36 cellular contexts compared by ENCODE assay signal in genomic region chr7:132858760-132859159, GRCh38.
"Had no signal": no experiment of that assay in that cellular context is flagged by ENCODE, and none has a peak within 500 bp of the region (broad histone marks: within the 10 kb centered on the region; RNA-seq: fewer than 3 reads in every experiment).

No MANE protein-coding gene starts in this region.

- H3K4me3 ChIP-seq: adrenal gland, body of pancreas, breast epithelium had no signal

- FAIRE-seq: astrocyte, TTC549 had no signal

- H3K36me3 ChIP-seq: adrenal gland, brain microvascular endothelial cell, breast epithelium had no signal

- H3K27ac Mint-ChIP-seq: activated B cell treated with CpG ODN at 0.5 μM for 24 hours; activated CD4-positive, alpha-beta memory T cell treated with anti-CD3 and anti-CD28 coated beads for 36 hours; activated CD4-positive, alpha-beta T cell treated with anti-CD3 and anti-CD28 coated beads, Interleukin-2, amount 10 ng/mL, durations not matched to agents 24 days and 14 days; activated CD8-positive, alpha-beta T cell treated with anti-CD3 and anti-CD28 coated beads for 36 hours; activated naive CD4-positive, alpha-beta T cell treated with anti-CD3 and anti-CD28 coated beads for 36 hours; activated naive CD4-positive, alpha-beta T cell treated with anti-CD3 and anti-CD28 coated beads, Interleukin-2, amount 50 U/mL, for 72 hours; activated naive CD8-positive, alpha-beta T cell treated with anti-CD3 and anti-CD28 coated beads for 36 hours; activated T-cell treated with anti-CD3 and anti-CD28 coated beads, Interleukin-2, amount 50 U/mL, for 72 hours; activated T-helper 17 cell treated with anti-CD3 and anti-CD28 coated beads, Interleukin-2, amount 50 U/mL, for 72 hours; T-cell; T-helper 2 cell treated with Interferon-gamma antibody and Interleukin-4, amounts not matched to agents 5 μg/mL and 100 μg/mL, for 36 hours had no signal

- H3K9me3 ChIP-seq: adrenal gland, body of pancreas, breast epithelium had no signal

- H3K4me1 ChIP-seq: adrenal gland, breast epithelium had no signal

- H3K27me3 Mint-ChIP-seq: activated B cell treated with CpG ODN at 0.5 μM for 24 hours; activated CD4-positive, alpha-beta memory T cell treated with anti-CD3 and anti-CD28 coated beads for 36 hours; activated CD4-positive, alpha-beta T cell treated with anti-CD3 and anti-CD28 coated beads, Interleukin-2, amount 10 ng/mL, durations not matched to agents 24 days and 14 days; activated CD8-positive, alpha-beta T cell treated with anti-CD3 and anti-CD28 coated beads for 36 hours; activated naive CD8-positive, alpha-beta T cell treated with anti-CD3 and anti-CD28 coated beads for 36 hours; activated T-helper 17 cell treated with anti-CD3 and anti-CD28 coated beads, Interleukin-2, amount 50 U/mL, for 72 hours; T-cell had no signal

- H3K4me3 Mint-ChIP-seq: activated B cell treated with CpG ODN at 0.5 μM for 24 hours; activated CD4-positive, alpha-beta memory T cell treated with anti-CD3 and anti-CD28 coated beads for 36 hours; activated CD4-positive, alpha-beta T cell treated with anti-CD3 and anti-CD28 coated beads, Interleukin-2, amount 10 ng/mL, durations not matched to agents 24 days and 14 days; activated CD8-positive, alpha-beta T cell treated with anti-CD3 and anti-CD28 coated beads for 36 hours; activated naive CD4-positive, alpha-beta T cell treated with anti-CD3 and anti-CD28 coated beads for 36 hours; activated naive CD8-positive, alpha-beta T cell treated with anti-CD3 and anti-CD28 coated beads for 36 hours; activated T-cell treated with anti-CD3 and anti-CD28 coated beads, Interleukin-2, amount 50 U/mL, for 4 hours; activated T-cell treated with anti-CD3 and anti-CD28 coated beads, Interleukin-2, amount 50 U/mL, for 72 hours; activated T-helper 1 cell treated with anti-CD3 and anti-CD28 coated beads, Interleukin-12 subunit alpha, Interleukin-12 subunit beta, Interleukin-2, Interleukin-4 antibody, amounts not matched to agents 30 ng/mL and 10 ng/mL and 1 ng/mL, durations not matched to agents 14 hours and 24 hours and 36 hours; activated T-helper 17 cell treated with anti-CD3 and anti-CD28 coated beads, Interleukin-2, amount 50 U/mL, for 72 hours; T-cell; T-helper 2 cell treated with Interferon-gamma antibody and Interleukin-4, amounts not matched to agents 5 μg/mL and 100 μg/mL, for 36 hours had no signal

- H3K27ac ChIP-seq: adrenal gland, body of pancreas, brain microvascular endothelial cell, breast epithelium, VCaP had no signal

- H3K9me3 Mint-ChIP-seq: activated CD4-positive, alpha-beta T cell treated with anti-CD3 and anti-CD28 coated beads, Interleukin-2, amount 10 ng/mL, durations not matched to agents 24 days and 14 days; activated CD8-positive, alpha-beta T cell treated with anti-CD3 and anti-CD28 coated beads for 36 hours; activated naive CD4-positive, alpha-beta T cell treated with anti-CD3 and anti-CD28 coated beads for 36 hours; activated naive CD4-positive, alpha-beta T cell treated with anti-CD3 and anti-CD28 coated beads, Interleukin-2, amount 50 U/mL, for 72 hours; activated T-cell treated with anti-CD3 and anti-CD28 coated beads, Interleukin-2, amount 50 U/mL, for 4 hours; activated T-helper 1 cell treated with anti-CD3 and anti-CD28 coated beads, Interleukin-12 subunit alpha, Interleukin-12 subunit beta, Interleukin-2, Interleukin-4 antibody, amounts not matched to agents 30 ng/mL and 10 ng/mL and 1 ng/mL, durations not matched to agents 14 hours and 24 hours and 36 hours; activated T-helper 17 cell treated with anti-CD3 and anti-CD28 coated beads, Interleukin-2, amount 50 U/mL, for 72 hours; T-helper 2 cell treated with Interferon-gamma antibody and Interleukin-4, amounts not matched to agents 5 μg/mL and 100 μg/mL, for 36 hours had no signal

- DNase-seq: activated B cell treated with CpG ODN at 0.5 μM for 24 hours; activated CD4-positive, alpha-beta memory T cell treated with anti-CD3 and anti-CD28 coated beads for 36 hours; activated CD4-positive, alpha-beta T cell treated with anti-CD3 and anti-CD28 coated beads for 4 hours; activated CD4-positive, alpha-beta T cell treated with anti-CD3 and anti-CD28 coated beads, Interleukin-2, amount 10 ng/mL, durations not matched to agents 24 days and 14 days; activated CD4-positive, alpha-beta T cell treated with anti-CD3 and anti-CD28 coated beads, Interleukin-2, amount 50 U/mL, for 1 hour; activated CD4-positive, alpha-beta T cell treated with anti-CD3 and anti-CD28 coated beads, Interleukin-2, amount 50 U/mL, for 4 hours; activated CD4-positive, CD25-positive, alpha-beta regulatory T cell treated with anti-CD3 and anti-CD28 coated beads, Interleukin-2, amount 50 U/mL, for 72 hours; activated CD8-positive, alpha-beta memory T cell treated with anti-CD3 and anti-CD28 coated beads, Interleukin-2, amount 50 U/mL, for 4 hours; activated CD8-positive, alpha-beta T cell treated with anti-CD3 and anti-CD28 coated beads for 36 hours; activated effector memory CD4-positive, alpha-beta T cell treated with anti-CD3 and anti-CD28 coated beads, Interleukin-2, amount 50 U/mL, for 16 hours; activated gamma-delta T cell treated with Interleukin-2 at 50 U/mL for 16 hours; activated naive CD4-positive, alpha-beta T cell; activated naive CD4-positive, alpha-beta T cell treated with anti-CD3 and anti-CD28 coated beads for 36 hours; activated naive CD4-positive, alpha-beta T cell treated with anti-CD3 and anti-CD28 coated beads, Interleukin-2, amount 50 U/mL, for 16 hours; activated naive CD8-positive, alpha-beta T cell treated with anti-CD3 and anti-CD28 coated beads for 36 hours; activated T-cell treated with anti-CD3 and anti-CD28 coated beads for 4 hours; activated T-cell treated with anti-CD3 and anti-CD28 coated beads, Interleukin-2, amount 50 U/mL, for 1 hour; activated T-cell treated with anti-CD3 and anti-CD28 coated beads, Interleukin-2, amount 50 U/mL, for 4 hours; activated T-cell treated with anti-CD3 and anti-CD28 coated beads, Interleukin-2, amount 50 U/mL, for 72 hours; adrenal gland; amniotic stem cell; aorta; body of pancreas; brain microvascular endothelial cell; central memory CD4-positive, alpha-beta T cell; T-cell; T-helper 2 cell; T-helper 9 cell had no signal

- H3K27me3 ChIP-seq: adrenal gland, body of pancreas, brain microvascular endothelial cell, breast epithelium had no signal

- ATAC-seq: activated CD8-positive, alpha-beta T cell treated with anti-CD3 and anti-CD28 coated beads for 36 hours; activated naive CD4-positive, alpha-beta T cell treated with anti-CD3 and anti-CD28 coated beads, Interleukin-2, amount 50 U/mL, for 72 hours; activated T-cell treated with anti-CD3 and anti-CD28 coated beads, Interleukin-2, amount 50 U/mL, for 4 hours; activated T-cell treated with anti-CD3 and anti-CD28 coated beads, Interleukin-2, amount 50 U/mL, for 72 hours; activated T-helper 17 cell treated with anti-CD3 and anti-CD28 coated beads, Interleukin-2, amount 50 U/mL, for 72 hours; body of pancreas; T-cell had no signal
